Comparison of ENCODE assay signal across 14 cellular contexts in the genomic region with DNA sequence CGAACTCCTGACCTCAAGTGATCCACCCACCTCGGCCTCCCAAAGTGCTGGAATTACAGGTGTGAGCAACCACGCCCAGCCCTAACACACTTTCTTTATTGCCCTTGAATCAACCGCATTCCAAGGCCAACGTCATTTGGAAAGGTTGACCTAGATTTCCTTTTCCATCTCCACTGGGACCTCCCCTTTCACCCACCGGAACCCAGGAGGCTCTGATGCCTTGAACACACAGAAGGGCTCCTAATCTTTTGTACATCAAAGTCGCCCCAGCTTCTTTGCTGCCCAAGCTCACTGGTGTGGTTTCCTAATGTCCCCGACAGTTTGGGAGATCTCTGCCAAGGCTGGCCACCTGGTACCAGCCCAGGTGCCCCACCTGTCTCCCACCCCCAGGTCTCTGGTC. TPM values are rescaled to one million over a fixed set of nuclear protein-coding genes. Genes with fewer than 3 reads are reported as not detected.
A peak's percentile ranks its signal among the peaks of the same experiment; 100 is the strongest.
DNase-seq lines count a peak whose midpoint lies in the region; ATAC-seq and TF ChIP-seq lines count a peak whose summit lies in the region.
"Had no signal": no experiment of that assay in that cellular context is flagged by ENCODE, and none has a peak within 500 bp of the region (broad histone marks: within the 10 kb centered on the region; RNA-seq: fewer than 3 reads in every experiment).

No MANE protein-coding gene starts in this region.

- no peak for TF ChIP-seq POLR2A in Peyer's patch (IDR thresholded peaks at IDR 0.05)

- peak overlapping the region; percentile 35 for H3K27ac ChIP-seq in CD8-positive, alpha-beta memory T cell (ENCODE audit: low read depth, low read length)
- peak overlapping the region; percentile 85 for H3K27ac ChIP-seq in HL-60 (replicated peaks)
- H3K27ac ChIP-seq in Peyer's patch = no peak overlapping the region
- H3K27ac ChIP-seq: esophagus muscularis mucosa, tibial artery, WERI-Rb-1 had no signal

- no peaks in the 10 kb centered on the region for H3K9me3 ChIP-seq in CD8-positive, alpha-beta memory T cell (ENCODE audit: low read length)
- no peaks in the 10 kb centered on the region for H3K9me3 ChIP-seq in Peyer's patch
- H3K9me3 ChIP-seq: esophagus muscularis mucosa, tibial artery had no signal

- H3K9me3 Mint-ChIP-seq in CD8-positive, alpha-beta memory T cell = no peaks in the 10 kb centered on the region
- no peaks in the 10 kb centered on the region for H3K9me3 Mint-ChIP-seq in activated naive CD8-positive, alpha-beta T cell treated with anti-CD3 and anti-CD28 coated beads, Interleukin-2, amount 50 U/mL, for 24 hours
- H3K9me3 Mint-ChIP-seq in natural killer cell treated with Interleukin-12 subunit alpha and Interleukin-12 subunit beta and Interleukin-15 and Interleukin-18, amount 100 ng/mL, for 72 hours = no peaks in the 10 kb centered on the region
- H3K9me3 Mint-ChIP-seq: activated T-cell treated with anti-CD3 and anti-CD28 coated beads, Interleukin-2, amount 50 U/mL, for 4 hours had no signal

- no peak overlapping the region for H3K4me3 ChIP-seq in CD8-positive, alpha-beta memory T cell (ENCODE audit: low read length)
- H3K4me3 ChIP-seq in HL-60 (replicated peaks; ENCODE audit: insufficient read depth, low read length) (no peak overlapping the region), Peyer's patch (no peak overlapping the region)
- H3K4me3 ChIP-seq: esophagus muscularis mucosa, tibial artery had no signal

- peaks cover 77% of the 10 kb centered on the region for H3K4me1 ChIP-seq in CD8-positive, alpha-beta memory T cell (ENCODE audit: insufficient read depth, low read length)
- H3K4me1 ChIP-seq in Peyer's patch = peaks cover 0 to 20% (median 6%) of the 10 kb centered on the region in 4 donors
- H3K4me1 ChIP-seq: tibial artery had no signal

- CTCF ChIA-PET in CD8-positive, alpha-beta memory T cell (lab: Charles Lee) = no interaction called here

- H3K27me3 ChIP-seq in CD8-positive, alpha-beta memory T cell (ENCODE audit: insufficient read depth, low read length, poor library complexity, severe bottlenecking) = no peaks in the 10 kb centered on the region
- H3K27me3 ChIP-seq in HL-60 (ENCODE audit: insufficient read depth, poor library complexity, severe bottlenecking) = no peaks in the 10 kb centered on the region
- no peaks in the 10 kb centered on the region for H3K27me3 ChIP-seq in Peyer's patch
- H3K27me3 ChIP-seq: esophagus muscularis mucosa, tibial artery had no signal

- no peaks in the 10 kb centered on the region for H3K27me3 Mint-ChIP-seq in CD8-positive, alpha-beta memory T cell
- no peaks in the 10 kb centered on the region for H3K27me3 Mint-ChIP-seq in activated naive CD8-positive, alpha-beta T cell treated with anti-CD3 and anti-CD28 coated beads, Interleukin-2, amount 50 U/mL, for 24 hours
- no peaks in the 10 kb centered on the region for H3K27me3 Mint-ChIP-seq in natural killer cell treated with Interleukin-12 subunit alpha and Interleukin-12 subunit beta and Interleukin-15 and Interleukin-18, amount 100 ng/mL, for 72 hours

- no peak for DNase-seq in CD8-positive, alpha-beta memory T cell
- DNase-seq in HL-60 (ENCODE audit: low read depth in 1 of 2, low spot score in 1 of 2) (no peak), ecto neural progenitor cell (ENCODE audit: low spot score) (no peak), CD1c-positive myeloid dendritic cell (ENCODE audit: extremely low spot score) (no peak), Peyer's patch (no peak)
- no peak for DNase-seq in activated naive CD8-positive, alpha-beta T cell treated with anti-CD3 and anti-CD28 coated beads, Interleukin-2, amount 50 U/mL, for 24 hours
- DNase-seq in natural killer cell treated with Interleukin-12 subunit alpha and Interleukin-12 subunit beta and Interleukin-15 and Interleukin-18, amount 100 ng/mL, for 72 hours (ENCODE audit: low spot score) = no peak
- DNase-seq: activated T-cell treated with anti-CD3 and anti-CD28 coated beads, Interleukin-2, amount 50 U/mL, for 4 hours; anterior cingulate cortex; NK-92 treated with Interleukin-12 subunit alpha and Interleukin-12 subunit beta, amount 100 ng/mL, for 24 hours; tibial artery; WERI-Rb-1 had no signal

- H3K4me1 Mint-ChIP-seq in CD8-positive, alpha-beta memory T cell = peaks cover 62 to 86% (median 80%) of the 10 kb centered on the region in 3 donors
- H3K4me1 Mint-ChIP-seq in activated naive CD8-positive, alpha-beta T cell treated with anti-CD3 and anti-CD28 coated beads, Interleukin-2, amount 50 U/mL, for 24 hours = peaks cover 100% of the 10 kb centered on the region
- peaks cover 79 to 82% of the 10 kb centered on the region in 2 donors for H3K4me1 Mint-ChIP-seq in natural killer cell treated with Interleukin-12 subunit alpha and Interleukin-12 subunit beta and Interleukin-15 and Interleukin-18, amount 100 ng/mL, for 72 hours (ENCODE audit: low read depth in 2 of 2)

- H3K27ac Mint-ChIP-seq in CD8-positive, alpha-beta memory T cell = peak overlapping the region in 2 of 8 donors; percentile 51 to 76
- H3K27ac Mint-ChIP-seq in activated naive CD8-positive, alpha-beta T cell treated with anti-CD3 and anti-CD28 coated beads, Interleukin-2, amount 50 U/mL, for 24 hours = peak overlapping the region; percentile 93
- H3K27ac Mint-ChIP-seq in natural killer cell treated with Interleukin-12 subunit alpha and Interleukin-12 subunit beta and Interleukin-15 and Interleukin-18, amount 100 ng/mL, for 72 hours = peak overlapping the region; percentile 96 to 99

- TF ChIP-seq CTCF in HL-60 (IDR thresholded peaks at IDR 0.05; ENCODE audit: insufficient read depth, low read length) = no peak
- no peak for TF ChIP-seq CTCF in Peyer's patch (IDR thresholded peaks at IDR 0.05)

- no peak for ATAC-seq in activated naive CD8-positive, alpha-beta T cell treated with anti-CD3 and anti-CD28 coated beads, Interleukin-2, amount 50 U/mL, for 24 hours
- no peak for ATAC-seq in natural killer cell treated with Interleukin-12 subunit alpha and Interleukin-12 subunit beta and Interleukin-15 and Interleukin-18, amount 100 ng/mL, for 72 hours
- no peak for ATAC-seq in HG03457 (IDR thresholded peaks at IDR 0.05; ENCODE audit: unreplicated experiment)
- ATAC-seq: activated T-cell treated with anti-CD3 and anti-CD28 coated beads, Interleukin-2, amount 50 U/mL, for 4 hours had no signal

- peak overlapping the region in 2 of 7 donors; percentile 35 to 43 for H3K4me3 Mint-ChIP-seq in CD8-positive, alpha-beta memory T cell
- no peak overlapping the region for H3K4me3 Mint-ChIP-seq in activated naive CD8-positive, alpha-beta T cell treated with anti-CD3 and anti-CD28 coated beads, Interleukin-2, amount 50 U/mL, for 24 hours
- peak overlapping the region; percentile 73 for H3K4me3 Mint-ChIP-seq in natural killer cell treated with Interleukin-12 subunit alpha and Interleukin-12 subunit beta and Interleukin-15 and Interleukin-18, amount 100 ng/mL, for 72 hours
- H3K4me3 Mint-ChIP-seq: activated T-cell treated with anti-CD3 and anti-CD28 coated beads, Interleukin-2, amount 50 U/mL, for 4 hours had no signal

- H3K36me3 ChIP-seq in CD8-positive, alpha-beta memory T cell (ENCODE audit: insufficient read depth, low read length) = no peaks in the 10 kb centered on the region
- H3K36me3 ChIP-seq in Peyer's patch = no peaks in the 10 kb centered on the region
- H3K36me3 ChIP-seq: esophagus muscularis mucosa, tibial artery, WERI-Rb-1 had no signal

- POLR2A ChIA-PET in CD8-positive, alpha-beta memory T cell (lab: Charles Lee) = interaction anchor here (1.1 kb wide), 1 partner anchor 173 kb away, joined by 3 read pairs; no protein-coding TSS in a partner anchor

- H3K36me3 Mint-ChIP-seq in CD8-positive, alpha-beta memory T cell = peaks cover 0 to 2% (median 0%) of the 10 kb centered on the region in 3 donors
- no peaks in the 10 kb centered on the region for H3K36me3 Mint-ChIP-seq in activated naive CD8-positive, alpha-beta T cell treated with anti-CD3 and anti-CD28 coated beads, Interleukin-2, amount 50 U/mL, for 24 hours (ENCODE audit: low read depth)
- no peaks in the 10 kb centered on the region for H3K36me3 Mint-ChIP-seq in natural killer cell treated with Interleukin-12 subunit alpha and Interleukin-12 subunit beta and Interleukin-15 and Interleukin-18, amount 100 ng/mL, for 72 hours

RNA-seq across cellular contexts. Expression of gene CAB39, which starts 46.2 kb away (rescaled TPM):
- total RNA-seq in CD8-positive, alpha-beta memory T cell = 100 to 1,000 TPM; 136 to 147 TPM
- 80.8 TPM for polyA plus RNA-seq in CD8-positive, alpha-beta memory T cell
- 100 to 1,000 TPM; 139 to 146 TPM for total RNA-seq in natural killer cell treated with Interleukin-12 subunit alpha and Interleukin-12 subunit beta and Interleukin-15 and Interleukin-18, amount 100 ng/mL, for 72 hours
- 100 to 1,000 TPM in 1 of 4 donors, 10 to 100 TPM in 3; 60.2 to 124 (median 72.2) TPM for total RNA-seq in Peyer's patch

Comparison
In these comparisons a context has a peak if more than half of its experiments do, and no peak if none do; other contexts are left out.
1. H3K27ac ChIP-seq: peak in CD8-positive, alpha-beta memory T cell (single experiment) and HL-60 (single experiment); none in Peyer's patch (0 of 4).